ENCODE assay signal across 1 cellular context in the genomic region with DNA sequence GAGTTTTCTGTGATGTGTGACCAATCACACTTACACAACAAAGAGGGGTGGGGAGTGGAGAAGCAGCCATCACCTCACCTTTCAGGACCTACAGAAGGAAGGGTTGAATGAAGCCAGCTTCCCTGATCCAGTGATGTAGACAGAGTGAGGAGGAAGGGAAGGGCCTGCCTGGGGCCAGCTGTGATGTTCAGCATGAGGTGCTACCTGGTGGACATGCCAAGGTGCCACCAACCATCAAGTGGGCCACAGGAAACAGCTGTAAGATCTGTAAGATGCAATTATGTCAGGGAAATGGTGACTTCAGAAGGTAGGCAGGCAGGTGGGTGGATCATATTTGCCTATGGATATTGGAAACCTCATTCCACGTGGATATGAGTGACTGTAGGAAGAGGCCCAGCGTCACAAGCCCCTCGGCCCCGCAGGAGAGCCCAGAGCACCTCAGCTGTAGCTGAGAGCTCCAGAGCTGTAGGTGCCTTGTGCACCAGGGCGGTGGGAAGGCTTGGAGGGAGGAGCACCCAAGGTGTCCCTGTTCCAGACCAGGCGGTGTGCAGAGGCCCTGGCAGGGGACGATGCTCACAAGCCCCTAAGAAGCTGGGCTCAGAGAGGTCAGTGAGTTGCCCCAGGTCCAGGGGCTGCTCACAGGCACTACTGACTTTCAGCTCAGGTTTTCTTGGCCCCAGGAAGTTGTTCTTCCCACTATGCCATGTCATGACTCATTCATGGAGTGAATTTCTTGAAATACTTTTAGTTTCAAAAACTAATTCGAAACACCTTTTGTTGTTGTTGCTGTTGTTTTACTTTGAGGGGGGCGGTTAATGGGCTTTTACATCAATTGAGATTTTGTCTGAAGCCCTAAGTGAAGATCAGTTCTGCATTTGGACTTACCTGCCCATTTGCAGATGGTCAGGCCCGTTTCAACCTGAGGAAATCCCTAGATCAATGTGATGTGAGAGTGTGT.
TF ChIP-seq lines count a peak whose summit lies in the region.

No MANE protein-coding gene starts in this region.

TF ChIP-seq in WTC11, 78 proteins besides CTCF, POLR2A, EP300 and RAD21 (continued from another document):
- TF ChIP-seq, protein P1, sequence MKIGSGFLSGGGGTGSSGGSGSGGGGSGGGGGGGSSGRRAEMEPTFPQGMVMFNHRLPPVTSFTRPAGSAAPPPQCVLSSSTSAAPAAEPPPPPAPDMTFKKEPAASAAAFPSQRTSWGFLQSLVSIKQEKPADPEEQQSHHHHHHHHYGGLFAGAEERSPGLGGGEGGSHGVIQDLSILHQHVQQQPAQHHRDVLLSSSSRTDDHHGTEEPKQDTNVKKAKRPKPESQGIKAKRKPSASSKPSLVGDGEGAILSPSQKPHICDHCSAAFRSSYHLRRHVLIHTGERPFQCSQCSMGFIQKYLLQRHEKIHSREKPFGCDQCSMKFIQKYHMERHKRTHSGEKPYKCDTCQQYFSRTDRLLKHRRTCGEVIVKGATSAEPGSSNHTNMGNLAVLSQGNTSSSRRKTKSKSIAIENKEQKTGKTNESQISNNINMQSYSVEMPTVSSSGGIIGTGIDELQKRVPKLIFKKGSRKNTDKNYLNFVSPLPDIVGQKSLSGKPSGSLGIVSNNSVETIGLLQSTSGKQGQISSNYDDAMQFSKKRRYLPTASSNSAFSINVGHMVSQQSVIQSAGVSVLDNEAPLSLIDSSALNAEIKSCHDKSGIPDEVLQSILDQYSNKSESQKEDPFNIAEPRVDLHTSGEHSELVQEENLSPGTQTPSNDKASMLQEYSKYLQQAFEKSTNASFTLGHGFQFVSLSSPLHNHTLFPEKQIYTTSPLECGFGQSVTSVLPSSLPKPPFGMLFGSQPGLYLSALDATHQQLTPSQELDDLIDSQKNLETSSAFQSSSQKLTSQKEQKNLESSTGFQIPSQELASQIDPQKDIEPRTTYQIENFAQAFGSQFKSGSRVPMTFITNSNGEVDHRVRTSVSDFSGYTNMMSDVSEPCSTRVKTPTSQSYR (CRISPR knock-in tag; IDR thresholded peaks at IDR 0.05): no peak
- TF ChIP-seq FOXK1 (CRISPR knock-in tag; IDR thresholded peaks at IDR 0.05) (no peak), JUN (CRISPR knock-in tag; IDR thresholded peaks at IDR 0.05) (no peak), CREM (CRISPR knock-in tag; IDR thresholded peaks at IDR 0.05) (no peak), CBFB (CRISPR knock-in tag; IDR thresholded peaks at IDR 0.05; ENCODE audit: low read depth) (no peak), JAZF1 (CRISPR knock-in tag; IDR thresholded peaks at IDR 0.05) (no peak), ZNF423 (CRISPR knock-in tag; IDR thresholded peaks at IDR 0.05) (no peak)
